8 cellular contexts compared by ENCODE assay signal in the genomic region with DNA sequence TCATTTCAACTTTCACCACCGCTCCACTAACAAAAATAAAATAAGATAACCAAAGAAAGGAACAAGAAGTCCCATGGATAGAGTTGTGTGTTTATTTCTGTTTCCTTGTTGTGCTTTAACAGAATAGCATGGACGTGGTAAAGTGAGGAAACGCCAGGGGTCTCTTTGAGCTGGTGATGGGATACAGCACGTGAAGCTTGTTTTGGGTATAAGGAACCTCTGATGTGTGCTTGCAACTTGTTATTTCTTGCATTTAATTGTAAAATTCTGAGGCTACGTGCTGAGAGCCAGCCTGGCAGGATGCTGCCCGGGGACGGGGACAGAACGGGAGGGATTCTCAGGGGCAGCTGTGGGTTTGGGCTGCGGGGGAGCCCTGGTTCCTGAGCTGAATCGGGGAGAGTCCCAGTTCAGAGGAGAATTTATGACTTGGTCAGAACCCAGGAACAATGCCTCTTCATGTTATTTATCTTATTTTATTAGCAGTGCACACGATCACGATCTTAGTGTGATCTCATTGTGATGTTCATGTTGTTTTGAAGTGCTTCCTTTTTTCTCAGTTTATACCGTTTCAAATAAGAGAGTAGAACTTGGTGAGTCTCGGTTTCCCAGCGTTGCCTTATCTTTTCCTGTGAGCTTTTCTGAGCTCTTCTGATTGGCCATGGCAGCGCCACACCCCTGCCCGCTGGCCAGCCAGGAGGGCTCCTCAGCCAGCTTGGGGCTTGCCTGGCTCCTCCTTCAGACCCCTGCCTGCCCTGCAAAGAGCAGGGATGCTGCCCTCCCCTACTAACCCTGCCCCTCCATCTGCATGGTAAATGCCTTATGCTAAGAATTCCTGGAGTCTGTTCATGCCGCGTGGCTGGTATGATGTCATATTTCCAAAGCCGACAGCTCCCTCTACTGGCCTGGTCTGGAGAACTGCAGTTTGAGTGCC.
DNase-seq lines count a peak whose midpoint lies in the region; ATAC-seq and TF ChIP-seq lines count a peak whose summit lies in the region.

No MANE protein-coding gene starts in this region.

- peaks cover 29% of the 10 kb centered on the region for H3K27me3 Mint-ChIP-seq in T-helper 17 cell

- peak; percentile 92 for DNase-seq in NCI-H146 (lab: John Stamatoyannopoulos, UW)
- peak; percentile 56 to 72 (median 64) for DNase-seq in T-helper 17 cell
- DNase-seq in anterior cingulate cortex (lab: John Stamatoyannopoulos, UW): peak; percentile 38 to 91 (median 75)
- peak; percentile 91 to 95 (median 94) for DNase-seq in right cardiac atrium
- peak; percentile 97 for DNase-seq in pulmonary artery endothelial cell (ENCODE audit: low read depth, low spot score)
- DNase-seq in uterus: peak; percentile 84 to 92

- peak; percentile 10 for TF ChIP-seq POLR2A in GM15510 (IDR thresholded peaks at IDR 0.05; ENCODE audit: borderline replicate concordance, extremely low read depth, insufficient read length)
- TF ChIP-seq POLR2A in uterus (IDR thresholded peaks at IDR 0.05): peak in 1 of 2 donors; percentile 13

- ATAC-seq in HG02884 (IDR thresholded peaks at IDR 0.05; ENCODE audit: unreplicated experiment) (peak; percentile 31), T-helper 17 cell (peak; percentile 85), right cardiac atrium (peak; percentile 97 to 98)

- WGBS in right cardiac atrium: 6% methylated on average over 20 of the region's 20 CpGs

- H3K4me3 ChIP-seq in right cardiac atrium (ENCODE audit: low read length) (peak overlapping the region; percentile 1), uterus (peak overlapping the region; percentile 23 to 25)

- H3K4me1 ChIP-seq in right cardiac atrium (ENCODE audit: control insufficient read depth, insufficient read depth, low read length): peaks cover 2% of the 10 kb centered on the region
- H3K4me1 ChIP-seq in uterus: peaks cover 5 to 7% of the 10 kb centered on the region in 2 donors

- peak overlapping the region; percentile 83 for H3K27ac Mint-ChIP-seq in T-helper 17 cell

- peaks cover 10% of the 10 kb centered on the region for H3K36me3 Mint-ChIP-seq in T-helper 17 cell (ENCODE audit: low read depth)

- H3K27me3 ChIP-seq in right cardiac atrium (ENCODE audit: control insufficient read depth, insufficient read depth) (no peaks in the 10 kb centered on the region), uterus (no peaks in the 10 kb centered on the region)

- intact Hi-C loops in right cardiac atrium (cut with DNase I) (loop anchor here (2.0 to 10.0 kb wide), 4 partner anchors 63 to 175 kb away; partner anchors contain the start of gene ANKRD33B (in 2 of the 4)), uterus (cut with DNase I; ENCODE audit: low total_unique reads) (loop anchor here (5.0 kb wide), 1 partner anchor 170 kb away; no protein-coding TSS in a partner anchor)

- TF ChIP-seq CTCF in uterus (IDR thresholded peaks at IDR 0.05): peak; percentile 86 to 94 (median 94)

- peaks cover 37% of the 10 kb centered on the region for H3K4me1 Mint-ChIP-seq in T-helper 17 cell

- no peaks in the 10 kb centered on the region for H3K9me3 ChIP-seq in T-helper 17 cell (ENCODE audit: control insufficient read depth, low read length, poor library complexity, severe bottlenecking)
- H3K9me3 ChIP-seq in right cardiac atrium (ENCODE audit: control insufficient read depth, low read length): no peaks in the 10 kb centered on the region
- no peaks in the 10 kb centered on the region for H3K9me3 ChIP-seq in uterus

- H3K27ac ChIP-seq in right cardiac atrium (ENCODE audit: low read length): peak overlapping the region; percentile 39
- peak overlapping the region; percentile 82 to 85 for H3K27ac ChIP-seq in uterus

- H3K4me3 Mint-ChIP-seq in T-helper 17 cell: peak overlapping the region; percentile 95

- no peaks in the 10 kb centered on the region for H3K36me3 ChIP-seq in uterus

Comparison
In these comparisons a context has a peak if more than half of its experiments do, and no peak if none do; other contexts are left out.
1. Peak in every context shown above with its lines: DNase-seq, ATAC-seq, H3K4me3 ChIP-seq and H3K27ac ChIP-seq.
2. ATAC-seq: peak in every context shown above with its lines; median percentile 98 in right cardiac atrium; 85 in T-helper 17 cell; 31 in HG02884.